ENCODE assay signal across 8 cellular contexts in the genomic region with DNA sequence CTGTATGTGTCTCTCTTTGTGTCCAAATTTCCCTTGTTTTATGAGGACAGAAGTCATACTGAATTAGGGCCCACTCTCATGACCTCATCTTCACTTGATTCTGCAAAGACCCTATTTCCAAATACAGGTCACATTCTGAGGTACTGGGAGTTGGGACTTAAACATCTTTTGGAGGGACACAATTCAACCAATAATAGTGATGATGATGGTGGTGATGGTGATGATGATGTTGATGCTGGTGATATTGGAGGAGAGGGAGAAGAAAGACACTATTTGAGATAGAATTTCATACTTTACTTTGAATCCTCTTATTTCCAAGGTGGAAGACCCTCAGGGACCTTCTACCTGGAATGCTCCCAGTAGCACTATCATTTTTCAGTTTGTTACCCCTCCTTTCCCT. TPM values are rescaled to one million over a fixed set of nuclear protein-coding genes. Genes with fewer than 3 reads are reported as not detected.
"Had no signal": no experiment of that assay in that cellular context is flagged by ENCODE, and none has a peak within 500 bp of the region (broad histone marks: within the 10 kb centered on the region; RNA-seq: fewer than 3 reads in every experiment).

No MANE protein-coding gene starts in this region.

- FAIRE-seq: HTR-8/SVneo, K562 had no signal

- H3K4me3 ChIP-seq: K562 had no signal

- DNase-seq: IMR-90, KBM-7, KG1 had no signal

- H3K27ac ChIP-seq: HL-60 had no signal

RNA-seq across cellular contexts. Expression of a gene that starts 21.2 kb away (rescaled TPM):
- total RNA-seq: HT1080, IMR-90 had no signal
- polyA plus RNA-seq: IgD-negative memory B cell, IMR-90 had no signal
